ENCODE assay signal across 8 cellular contexts in genomic region chr1:229627003-229627402, GRCh38. TPM values are rescaled to one million over a fixed set of nuclear protein-coding genes. Genes with fewer than 3 reads are reported as not detected.
DNase-seq lines count a peak whose midpoint lies in the region; ATAC-seq and TF ChIP-seq lines count a peak whose summit lies in the region.

No MANE protein-coding gene starts in this region.

- H3K9me3 ChIP-seq in KOPT-K1 (ENCODE audit: insufficient read depth, low read length, poor library complexity, severe bottlenecking), result no peaks in the 10 kb centered on the region

- intact Hi-C loops in natural killer cell (cut with micrococcal nuclease), result loop anchor here (2.0 to 10.0 kb wide), 4 partner anchors 70 to 1018 kb away; partner anchors contain the start of genes ABCB10, CCSAP, COG2 and GALNT2

- H3K27ac ChIP-seq in C4-2B (peak overlapping the region; percentile 84; the same call in 1 of the 2 replicates), KOPT-K1 (ENCODE audit: low read depth, low read length, poor library complexity, severe bottlenecking) (peak overlapping the region; percentile 83)

- peak overlapping the region; percentile 88 to 94 for H3K27ac Mint-ChIP-seq in natural killer cell

- H3K4me3 Mint-ChIP-seq in natural killer cell, result peak overlapping the region; percentile 99

- peaks cover 40% of the 10 kb centered on the region for H3K36me3 ChIP-seq in KOPT-K1 (ENCODE audit: insufficient read depth, low read length)

- peaks cover 41 to 48% of the 10 kb centered on the region in 2 donors for H3K4me1 Mint-ChIP-seq in natural killer cell

- ATAC-seq in natural killer cell, result no peak
- ATAC-seq in GM21717 (IDR thresholded peaks at IDR 0.05; ENCODE audit: unreplicated experiment), result no peak
- no peak for ATAC-seq in GM19467 (IDR thresholded peaks at IDR 0.05; ENCODE audit: unreplicated experiment)
- no peak for ATAC-seq in GM19328 (IDR thresholded peaks at IDR 0.05; ENCODE audit: unreplicated experiment)

- no peaks in the 10 kb centered on the region for H3K36me3 Mint-ChIP-seq in natural killer cell

- H3K27me3 Mint-ChIP-seq in natural killer cell (ENCODE audit: low read depth in 2 of 2), result no peaks in the 10 kb centered on the region

- H3K9me3 Mint-ChIP-seq in natural killer cell, result no peaks in the 10 kb centered on the region

- DNase-seq in choroid plexus epithelial cell (ENCODE audit: low read depth) (no peak), natural killer cell (no peak)
- no peak for DNase-seq in stimulated activated CD4-positive, alpha-beta T cell treated with anti-CD3 and anti-CD28 coated beads, Interleukin-1b, Interleukin-23, amount 100 ng/mL, for 48 hours

- TF ChIP-seq CTCF in C4-2B (conservative IDR thresholded peaks at IDR 0.05), result no peak
- TF ChIP-seq CTCF in choroid plexus epithelial cell (conservative IDR thresholded peaks at IDR 0.05; ENCODE audit: low read depth, low read length), result no peak
- TF ChIP-seq CTCF in natural killer cell (IDR thresholded peaks at IDR 0.05), result no peak

- H3K4me3 ChIP-seq in choroid plexus epithelial cell (ENCODE audit: low read depth, low read length), result peak overlapping the region; percentile 94

RNA-seq across cellular contexts. Expression of gene URB2, which starts 1.0 kb away (rescaled TPM):
- total RNA-seq in natural killer cell, result 10 to 100 TPM in 1 of 3 donors, 1 to 10 TPM in 2; 5.5 to 10.4 (median 9.8) TPM

RNA-seq across cellular contexts. Expression of gene TAF5L, which starts 1.1 kb away (rescaled TPM):
- total RNA-seq in natural killer cell, result 10 to 100 TPM; 21.6 to 37.9 (median 32.7) TPM
